8 cellular contexts compared by ENCODE assay signal in the genomic region with DNA sequence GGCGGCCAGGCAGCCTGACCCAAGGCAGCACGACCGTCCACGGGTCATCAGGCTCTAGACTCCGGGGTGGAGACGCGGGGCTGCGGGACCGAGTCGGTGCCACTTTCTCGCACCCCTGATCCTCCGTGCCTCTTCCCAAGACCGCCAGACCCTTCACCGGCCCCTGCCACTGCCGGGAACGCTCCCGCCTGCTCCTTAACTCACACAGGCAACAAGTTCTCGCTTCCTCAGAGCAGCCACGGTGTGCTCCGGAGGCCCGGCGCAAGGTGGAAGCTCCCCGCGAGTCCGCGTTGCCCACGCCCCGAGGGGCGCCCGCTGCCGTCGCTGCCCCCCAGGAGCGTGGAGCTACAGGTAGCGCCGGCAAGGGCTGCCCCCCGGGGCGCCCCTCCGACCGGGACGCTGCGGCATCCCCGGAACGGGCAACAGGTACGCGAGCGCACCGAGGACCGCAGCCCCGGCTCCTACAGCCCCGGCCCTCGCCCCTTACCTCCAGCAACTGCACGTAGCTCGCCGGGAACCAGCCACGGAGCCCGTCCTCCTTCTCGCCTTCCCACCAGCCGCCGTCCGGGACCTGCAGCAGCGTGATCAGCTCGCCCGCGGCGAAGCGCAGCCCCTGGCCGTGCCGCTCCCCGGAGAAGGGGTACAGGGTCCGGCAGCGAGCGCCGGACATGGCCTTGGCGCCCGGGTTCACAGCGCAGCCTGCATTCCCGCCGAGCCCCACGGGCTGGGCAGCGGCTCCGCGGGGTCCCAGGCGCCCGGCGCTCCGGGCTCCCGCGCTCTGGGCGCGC. TPM values are rescaled to one million over a fixed set of nuclear protein-coding genes. Genes with fewer than 3 reads are reported as not detected.
DNase-seq lines count a peak whose midpoint lies in the region; ATAC-seq, FAIRE-seq and TF ChIP-seq lines count a peak whose summit lies in the region.

No MANE protein-coding gene starts in this region.

- FAIRE-seq in GM12891 (lab: Jason Lieb, UNC) = no peak

- TF ChIP-seq POLR2A in GM12891 (IDR thresholded peaks at IDR 0.05; ENCODE audit: low read depth, low read length) = no peak

- no peak overlapping the region for H3K27ac ChIP-seq in HUES64 (ENCODE audit: low read depth, low read length)
- H3K27ac ChIP-seq in trophoblast cell (ENCODE audit: low read depth, low read length) = peak overlapping the region; percentile 16
- H3K27ac ChIP-seq in SJCRH30 = no peak overlapping the region

- H3K4me1 ChIP-seq in HUES64 (ENCODE audit: insufficient read depth, low read length) (0 out of 2 replicates have a peak, but pooled peaks cover 3% of the 10 kb centered on the region), trophoblast cell (ENCODE audit: control insufficient read depth in 1 of 2, insufficient read depth in 2 of 2, low read length in 2 of 2) (peaks cover 8 to 13% of the 10 kb centered on the region in 2 experiments), SJCRH30 (no peaks in the 10 kb centered on the region)

- peak overlapping the region; percentile 67 for H3K14ac ChIP-seq in trophoblast cell (ENCODE audit: low read length)

- peak overlapping the region; percentile 77 for H3K4ac ChIP-seq in trophoblast cell (ENCODE audit: low read depth, low read length)

- peak; percentile 28 for DNase-seq in GM12891 (ENCODE audit: insufficient read length, low spot score)
- DNase-seq in fibroblast of pulmonary artery (ENCODE audit: low read depth) = no peak
- DNase-seq in trophoblast cell = peak in 1 of 2 donors; percentile 39
- DNase-seq in SJCRH30 = no peak
- DNase-seq in pons (ENCODE audit: low spot score) = no peak
- no peak for DNase-seq in HT-29 (ENCODE audit: low spot score)

- H3K9me3 ChIP-seq in HUES64 (ENCODE audit: insufficient read depth, low read depth, low read length) (peaks cover 13% of the 10 kb centered on the region), trophoblast cell (ENCODE audit: insufficient read depth, low read depth, low read length) (peaks cover 11% of the 10 kb centered on the region), SJCRH30 (replicated peaks) (no peaks in the 10 kb centered on the region)

- 2% methylated on average over 90 of the region's 90 CpGs for WGBS in HUES64
- no CpG with 5 or more reads among the region's 90 CpGs for whole genome bisulfite sequencing in trophoblast cell (ENCODE audit: extremely low coverage, insufficient coverage, insufficient read length)

- H3K23ac ChIP-seq in trophoblast cell (ENCODE audit: low read length) = no peak overlapping the region

- H2BK120ac ChIP-seq in trophoblast cell (ENCODE audit: insufficient read depth, low read length, poor library complexity) = peak overlapping the region; percentile 70

- TF ChIP-seq CTCF in fibroblast of pulmonary artery (IDR thresholded peaks at IDR 0.05; ENCODE audit: low read length, missing control alignments) = no peak

- H3K4me2 ChIP-seq in trophoblast cell (ENCODE audit: low read length) = peak overlapping the region; percentile 83

- peak overlapping the region; percentile 75 for H4K91ac ChIP-seq in trophoblast cell (ENCODE audit: low read depth, low read length)

- H3K4me3 ChIP-seq in HUES64 (ENCODE audit: low read length) = peak overlapping the region; percentile 72
- H3K4me3 ChIP-seq in fibroblast of pulmonary artery (replicated peaks; ENCODE audit: low read depth, low read length) = peak overlapping the region; percentile 52
- H3K4me3 ChIP-seq in trophoblast cell (ENCODE audit: low read depth, low read length) = peak overlapping the region; percentile 94
- H3K4me3 ChIP-seq in SJCRH30 = no peak overlapping the region

- peak overlapping the region; percentile 9 for H4K12ac ChIP-seq in trophoblast cell (ENCODE audit: low read depth, low read length)

- peak overlapping the region; percentile 45 for H2AK5ac ChIP-seq in trophoblast cell (ENCODE audit: low read length)

- no peak for ATAC-seq in HG03565 (IDR thresholded peaks at IDR 0.05; ENCODE audit: unreplicated experiment)

- no peaks in the 10 kb centered on the region for H3K36me3 ChIP-seq in HUES64 (ENCODE audit: insufficient read depth, low read length)
- H3K36me3 ChIP-seq in trophoblast cell (ENCODE audit: control insufficient read depth in 1 of 2, insufficient read depth in 2 of 2, low read length in 2 of 2) = peaks cover 0 to 9% of the 10 kb centered on the region in 2 experiments
- H3K36me3 ChIP-seq in SJCRH30 = no peaks in the 10 kb centered on the region

- H2AFZ ChIP-seq in trophoblast cell (ENCODE audit: insufficient read depth, low read length, poor library complexity) = peak overlapping the region; percentile 26

- peak overlapping the region; percentile 12 for H4K8ac ChIP-seq in trophoblast cell (ENCODE audit: low read depth, low read length)

- peaks cover 55% of the 10 kb centered on the region for H3K27me3 ChIP-seq in HUES64 (ENCODE audit: insufficient read depth, low read length)
- no peaks in the 10 kb centered on the region for H3K27me3 ChIP-seq in trophoblast cell (ENCODE audit: insufficient read depth, low read length)
- H3K27me3 ChIP-seq in SJCRH30 = no peaks in the 10 kb centered on the region

- H3K79me2 ChIP-seq in trophoblast cell (ENCODE audit: control insufficient read depth, insufficient read depth, low read length, poor library complexity) = peaks cover 15% of the 10 kb centered on the region

- peak overlapping the region; percentile 64 for H3K18ac ChIP-seq in trophoblast cell (ENCODE audit: low read length)

- H2BK5ac ChIP-seq in trophoblast cell (ENCODE audit: low read depth, low read length, poor library complexity) = peak overlapping the region; percentile 38

- peaks cover 13% of the 10 kb centered on the region for H3K79me1 ChIP-seq in trophoblast cell (ENCODE audit: low read length)

- H3K9ac ChIP-seq in HUES64 (ENCODE audit: low read depth, low read length) (peak overlapping the region; percentile 47), trophoblast cell (ENCODE audit: low read length) (peak overlapping the region; percentile 85)

- H2BK12ac ChIP-seq in trophoblast cell (ENCODE audit: low read length) = peak overlapping the region; percentile 16

TF ChIP-seq in GM12891, 5 proteins besides CTCF, POLR2A, EP300 and RAD21:
- TF ChIP-seq SPI1 (IDR thresholded peaks at IDR 0.05; ENCODE audit: low read depth, low read length) (no peak), TAF1 (IDR thresholded peaks at IDR 0.05; ENCODE audit: low read depth, low read length) (no peak), PAX5 (IDR thresholded peaks at IDR 0.05; ENCODE audit: insufficient read depth, low read length, severe bottlenecking) (no peak), POU2F2 (IDR thresholded peaks at IDR 0.05; ENCODE audit: low read depth, low read length) (no peak), POLR2AphosphoS5 (IDR thresholded peaks at IDR 0.05; ENCODE audit: low read depth, low read length) (no peak)

RNA-seq across cellular contexts. Expression of gene GAS7, which starts 0.5 kb away (rescaled TPM):
- polyA plus RNA-seq in GM12891 (2012; ENCODE audit: low read depth, missing spikeins) = 8.7 TPM
- 4.2 TPM for polyA plus RNA-seq in HUES64 (2013, experiment 1 of 2)
- polyA plus RNA-seq in HUES64 (2013, experiment 2 of 2) = 4.0 TPM
- 18.4 and 20.0 TPM in 2 replicates for polyA plus RNA-seq in trophoblast cell (2013)
- total RNA-seq in SJCRH30 (2014; rRNA removed; shearing (Covaris generic)) = 0.66 and 0.91 TPM in 2 replicates
- total RNA-seq in HT-29 (2014; rRNA removed; shearing (Covaris generic)) = 0.13 and 2.1 TPM in 2 replicates
